Comparison of ENCODE assay signal across 8 cellular contexts in the genomic region with DNA sequence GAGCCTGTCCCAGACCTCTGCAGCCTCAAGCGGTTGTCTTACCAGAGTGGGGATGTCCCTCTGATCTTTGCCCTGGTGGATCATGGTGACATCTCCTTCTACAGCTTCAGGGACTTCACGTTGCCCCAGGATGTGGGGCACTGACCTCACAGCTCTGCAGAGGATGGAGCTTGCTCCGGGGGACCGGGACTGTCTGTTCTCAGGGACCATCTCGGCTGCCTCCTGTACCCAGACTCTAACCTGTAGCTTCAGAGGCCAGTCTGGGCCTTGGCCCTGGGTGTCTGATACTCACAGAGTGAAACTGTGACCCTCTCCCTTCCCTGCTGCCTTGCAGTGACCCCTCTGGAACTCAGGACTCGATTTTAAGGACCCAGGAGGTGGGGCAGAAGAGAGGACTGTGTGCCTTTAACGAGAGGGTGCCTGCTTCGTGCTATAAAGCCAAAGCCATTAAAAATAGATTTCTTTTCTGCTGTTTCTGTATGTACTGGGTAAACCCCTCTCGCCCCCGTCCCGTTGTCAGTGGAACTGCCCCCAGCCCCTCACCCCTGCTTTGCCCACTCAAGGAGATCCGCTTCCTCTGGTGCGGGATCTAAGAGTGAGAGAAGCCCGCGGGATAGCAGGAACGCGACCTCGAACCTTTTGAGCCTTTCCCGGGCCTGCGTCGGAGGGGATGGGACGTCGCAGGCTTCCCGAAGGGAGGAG. TPM values are rescaled to one million over a fixed set of nuclear protein-coding genes. Genes with fewer than 3 reads are reported as not detected.
A peak's percentile ranks its signal among the peaks of the same experiment; 100 is the strongest.
DNase-seq lines count a peak whose midpoint lies in the region; ATAC-seq, FAIRE-seq and TF ChIP-seq lines count a peak whose summit lies in the region.

No MANE protein-coding gene starts in this region.

- H3F3A ChIP-seq in GM23248 (ENCODE audit: insufficient read depth), result no peaks in the 10 kb centered on the region

- 25 to 28% methylated on average over 24 of the region's 24 CpGs for WGBS in GM23248 (ENCODE audit: low coverage in 1 of 2, low lambda C conversion rate in 2 of 2, missing lambda C conversion rate in 2 of 2), 2 experiments
- WGBS in gastroesophageal sphincter (ENCODE audit: low coverage in 1 of 2), 2 donors, result 0 to 21% methylated on average over 2 to 3 of the region's 24 CpGs
- 30 to 45% (median 34%) methylated on average over 19 to 24 of the region's 24 CpGs for WGBS in psoas muscle, 3 donors

- H3K27me3 ChIP-seq in GM23248 (replicated peaks; ENCODE audit: insufficient read depth) (peaks cover 19% of the 10 kb centered on the region; the same call in 1 of the 2 replicates), gastroesophageal sphincter (no peaks in the 10 kb centered on the region), psoas muscle (ENCODE audit: insufficient read depth in 3 of 3, low read length in 2 of 3) (peaks cover 0 to 12% (median 0%) of the 10 kb centered on the region in 3 donors)

- no peak overlapping the region for H2AFZ ChIP-seq in GM23248

- H4K20me1 ChIP-seq in GM23248 (ENCODE audit: insufficient read depth), result no peaks in the 10 kb centered on the region

- in situ Hi-C loops in GM23248 (cut with MboI), result no loop called here

- H3K9me3 ChIP-seq in GM23248 (ENCODE audit: low read depth) (no peaks in the 10 kb centered on the region), gastroesophageal sphincter (no peaks in the 10 kb centered on the region), psoas muscle (no peaks in the 10 kb centered on the region)

- H3K27ac ChIP-seq in GM23248 (no peak overlapping the region), VCaP (peak overlapping the region; percentile 91), gastroesophageal sphincter (peak overlapping the region in 3 of 4 donors; percentile 70 to 82 (median 79)), psoas muscle (no peak overlapping the region)

- no peak for TF ChIP-seq POLR2A in gastroesophageal sphincter (IDR thresholded peaks at IDR 0.05)

- no peak for FAIRE-seq in GM19239 (lab: Jason Lieb, UNC)

- ATAC-seq in gastroesophageal sphincter, result no peak
- no peak for ATAC-seq in psoas muscle
- ATAC-seq in HG03521 (IDR thresholded peaks at IDR 0.05; ENCODE audit: unreplicated experiment), result no peak
- ATAC-seq in GM21717 (IDR thresholded peaks at IDR 0.05; ENCODE audit: unreplicated experiment), result no peak

- no peaks in the 10 kb centered on the region for H3K36me3 ChIP-seq in GM23248 (ENCODE audit: low read depth)
- H3K36me3 ChIP-seq in gastroesophageal sphincter, result peaks cover 0 to 29% of the 10 kb centered on the region in 2 donors
- peaks cover 2 to 36% of the 10 kb centered on the region in 2 donors for H3K36me3 ChIP-seq in psoas muscle (ENCODE audit: insufficient read depth in 1 of 2, low read depth in 1 of 2)

- no peak overlapping the region for H3K4me2 ChIP-seq in GM23248 (ENCODE audit: unreplicated experiment)

- TF ChIP-seq EP300 in gastroesophageal sphincter (IDR thresholded peaks at IDR 0.05), result no peak

- H3K9me2 ChIP-seq in GM23248 (ENCODE audit: insufficient read depth), result no peaks in the 10 kb centered on the region

- TF ChIP-seq CTCF in VCaP (conservative IDR thresholded peaks at IDR 0.05) (no peak), gastroesophageal sphincter (IDR thresholded peaks at IDR 0.05) (no peak), psoas muscle (IDR thresholded peaks at IDR 0.05) (no peak)

- H3K4me3 ChIP-seq in GM23248 (peak overlapping the region; percentile 60; the same call in 1 of the 2 replicates), gastroesophageal sphincter (peak overlapping the region; percentile 54 to 76), psoas muscle (peak overlapping the region; percentile 72)

- no peaks in the 10 kb centered on the region for H3K79me2 ChIP-seq in GM23248 (ENCODE audit: insufficient read depth)

- DNase-seq in GM23248, result no peak
- no peak for DNase-seq in psoas muscle
- no peak for DNase-seq in stimulated activated CD4-positive, alpha-beta T cell treated with anti-CD3 and anti-CD28 coated beads, Interleukin-2, amount 100 ng/mL, for 48 hours
- no peak for DNase-seq in GM19239 (ENCODE audit: insufficient read length, low spot score)

- H3K4me1 ChIP-seq in GM23248 (ENCODE audit: insufficient read depth), result no peaks in the 10 kb centered on the region
- peaks cover 0 to 26% (median 7%) of the 10 kb centered on the region in 3 donors for H3K4me1 ChIP-seq in gastroesophageal sphincter
- H3K4me1 ChIP-seq in psoas muscle, result peaks cover 10% of the 10 kb centered on the region

- intact Hi-C loops in psoas muscle (cut with DNase I), result no loop called here

- no peak overlapping the region for H3K9ac ChIP-seq in GM23248

RNA-seq across cellular contexts. Expression of gene LLGL2, which starts 1.1 kb away (rescaled TPM):
- total RNA-seq in GM23248 (2014; rRNA removed; shearing (Covaris generic)), result not detected in 2 replicates
- polyA plus RNA-seq in GM23248 (2016; fragmentation: Nextera tagmentation; extraction: Ambion mirVana), result not detected in 2 replicates
- total RNA-seq in gastroesophageal sphincter, result 1 to 10 TPM; 2.3 to 7.9 (median 5.8) TPM
- total RNA-seq in psoas muscle, result 1 to 10 TPM; 1.4 to 3.3 (median 1.5) TPM
- polyA plus RNA-seq in psoas muscle, result 1 to 10 TPM; 1.4 to 1.9 (median 1.4) TPM

RNA-seq across cellular contexts. Expression of gene TSEN54, which starts 8.1 kb away (rescaled TPM):
- total RNA-seq in GM23248 (2014; rRNA removed; shearing (Covaris generic)), result 10.7 and 25.4 TPM in 2 replicates
- polyA plus RNA-seq in GM23248 (2016; fragmentation: Nextera tagmentation; extraction: Ambion mirVana) (7.9 and 9.8 TPM in 2 replicates), psoas muscle (10 to 100 TPM; 10.1 to 14.9 (median 11.3) TPM)
- total RNA-seq in gastroesophageal sphincter (10 to 100 TPM; 15.8 to 26.5 (median 17.1) TPM), psoas muscle (1 to 10 TPM; 5.7 to 9.7 (median 8.2) TPM)

RNA-seq across cellular contexts. Expression of gene CASKIN2, which starts 9.1 kb away (rescaled TPM):
- 6.2 and 9.2 TPM in 2 replicates for total RNA-seq in GM23248 (2014; rRNA removed; shearing (Covaris generic))
- polyA plus RNA-seq in GM23248 (2016; fragmentation: Nextera tagmentation; extraction: Ambion mirVana) (1.9 and 2.0 TPM in 2 replicates), psoas muscle (10 to 100 TPM in 1 of 3 donors, 1 to 10 TPM in 2; 8.2 to 11.0 (median 8.9) TPM)
- total RNA-seq in gastroesophageal sphincter (10 to 100 TPM; 13.7 to 46.0 (median 15.6) TPM), psoas muscle (10 to 100 TPM; 26.3 to 33.5 (median 28.3) TPM)

Comparison
In these comparisons a context has a peak if more than half of its experiments do, and no peak if none do; other contexts are left out.
1. H3K27ac ChIP-seq: peak in VCaP (single experiment) and gastroesophageal sphincter (3 of 4); none in GM23248 (single experiment) and psoas muscle (single experiment).
2. Peak in every context shown above with its lines, with median percentiles within 50 percentile points of each other: H3K4me3 ChIP-seq.